24 cellular contexts compared by ENCODE assay signal in the genomic region with DNA sequence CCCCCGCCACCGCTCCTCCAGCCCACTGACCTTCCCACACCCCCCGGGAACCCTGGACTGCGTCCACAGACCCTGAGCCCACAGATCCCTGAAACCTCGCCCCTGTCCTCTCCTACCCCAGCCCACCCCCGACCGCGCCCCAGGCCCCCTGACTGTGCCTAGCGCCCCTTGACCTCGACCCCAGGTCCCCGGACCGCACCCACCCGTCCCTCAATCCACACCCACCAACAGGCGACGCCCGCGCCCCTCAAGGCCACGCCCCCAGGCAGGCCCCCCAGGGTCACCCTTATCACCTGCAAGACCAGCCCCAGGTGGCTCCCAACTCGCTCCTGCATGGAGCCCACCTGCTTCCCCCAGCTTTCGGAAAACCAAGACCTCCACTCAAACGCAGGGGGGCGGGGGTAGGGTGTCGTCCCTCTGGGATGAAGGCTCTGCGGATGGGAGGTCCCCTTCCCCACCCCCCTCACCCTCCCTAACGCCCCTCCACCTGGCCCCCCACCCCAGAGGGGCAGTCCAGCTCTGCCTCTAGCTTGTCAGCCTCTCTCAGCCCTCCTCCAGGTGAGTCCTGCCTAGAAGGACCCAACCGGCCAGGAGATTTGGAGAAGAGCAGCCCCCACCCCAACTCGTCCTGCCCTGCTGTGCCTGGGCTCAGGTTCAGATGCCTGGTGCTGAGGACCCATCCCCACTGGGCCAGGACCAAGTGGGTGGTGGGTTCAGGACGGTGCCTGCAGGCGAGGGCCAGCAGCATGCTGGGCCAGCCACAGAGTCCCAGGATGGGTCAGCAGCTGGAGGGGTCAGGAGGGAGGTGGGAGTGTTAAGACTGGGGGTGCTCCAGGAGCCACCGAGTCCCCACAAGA. TPM values are rescaled to one million over a fixed set of nuclear protein-coding genes. Genes with fewer than 3 reads are reported as not detected.
DNase-seq lines count a peak whose midpoint lies in the region; ATAC-seq and TF ChIP-seq lines count a peak whose summit lies in the region.
"Had no signal": no experiment of that assay in that cellular context is flagged by ENCODE, and none has a peak within 500 bp of the region (broad histone marks: within the 10 kb centered on the region; RNA-seq: fewer than 3 reads in every experiment).

No MANE protein-coding gene starts in this region.

- TF ChIP-seq POLR2A in suprapubic skin (IDR thresholded peaks at IDR 0.05): no peak

- H3K9me3 ChIP-seq in OCI-LY3 (ENCODE audit: insufficient read depth, low read length) (no peaks in the 10 kb centered on the region), lower lobe of right lung (no peaks in the 10 kb centered on the region), suprapubic skin (no peaks in the 10 kb centered on the region)
- H3K9me3 ChIP-seq: left ventricle myocardium inferior, testis had no signal

- no peak overlapping the region; the same call in 1 of the 2 replicates for H3K27ac ChIP-seq in OCI-LY3 (ENCODE audit: low read length)
- no peak overlapping the region for H3K27ac ChIP-seq in lower lobe of right lung
- H3K27ac ChIP-seq in suprapubic skin: no peak overlapping the region
- H3K27ac ChIP-seq: left ventricle myocardium inferior, parathyroid adenoma, testis had no signal

- H3K4me2 ChIP-seq in OCI-LY3 (ENCODE audit: low read length): peak overlapping the region; percentile 91

- H3K27ac Mint-ChIP-seq in activated T-cell treated with anti-CD3 and anti-CD28 coated beads, Interleukin-2, amount 50 U/mL, for 24 hours: peak overlapping the region; percentile 47
- H3K27ac Mint-ChIP-seq: brain had no signal

- peak overlapping the region; percentile 55; the same call in 1 of the 2 replicates for H3K9ac ChIP-seq in OCI-LY3 (ENCODE audit: low read length)
- H3K9ac ChIP-seq: parathyroid adenoma had no signal

- intact Hi-C loops in lower lobe of right lung (cut with DNase I): no loop called here

- peaks cover 19% of the 10 kb centered on the region for H3K4me1 Mint-ChIP-seq in activated T-cell treated with anti-CD3 and anti-CD28 coated beads, Interleukin-2, amount 50 U/mL, for 24 hours (ENCODE audit: low read depth)
- H3K4me1 Mint-ChIP-seq: brain had no signal

- H3K4me3 ChIP-seq in OCI-LY3 (ENCODE audit: low read length) (no peak overlapping the region; the same call in 1 of the 2 replicates), lower lobe of right lung (no peak overlapping the region), suprapubic skin (peak overlapping the region; percentile 25)
- H3K4me3 ChIP-seq: left ventricle myocardium inferior, testis had no signal

- H3K4me1 ChIP-seq in OCI-LY3 (ENCODE audit: low read length): peaks cover 51% of the 10 kb centered on the region
- peaks cover 7% of the 10 kb centered on the region for H3K4me1 ChIP-seq in lower lobe of right lung
- H3K4me1 ChIP-seq in suprapubic skin: peaks cover 32% of the 10 kb centered on the region
- H3K4me1 ChIP-seq: parathyroid adenoma had no signal

- 33% methylated on average over 17 of the region's 30 CpGs for WGBS in suprapubic skin

- H3K4me3 Mint-ChIP-seq in activated T-cell treated with anti-CD3 and anti-CD28 coated beads, Interleukin-2, amount 50 U/mL, for 24 hours: peak overlapping the region; percentile 6
- H3K4me3 Mint-ChIP-seq: activated naive CD8-positive, alpha-beta T cell treated with anti-CD3 and anti-CD28 coated beads for 36 hours; brain had no signal

- no peaks in the 10 kb centered on the region for H3K36me3 ChIP-seq in OCI-LY3 (replicated peaks; ENCODE audit: low read depth, low read length)
- H3K36me3 ChIP-seq in lower lobe of right lung: no peaks in the 10 kb centered on the region
- no peaks in the 10 kb centered on the region for H3K36me3 ChIP-seq in suprapubic skin
- H3K36me3 ChIP-seq: left ventricle myocardium inferior had no signal

- H3K27me3 Mint-ChIP-seq in activated T-cell treated with anti-CD3 and anti-CD28 coated beads, Interleukin-2, amount 50 U/mL, for 24 hours: peaks cover 14% of the 10 kb centered on the region

- no peak for TF ChIP-seq EP300 in suprapubic skin (IDR thresholded peaks at IDR 0.05)

- no peaks in the 10 kb centered on the region for H4K20me1 ChIP-seq in OCI-LY3 (ENCODE audit: insufficient read depth, low read length)

- ATAC-seq in lower lobe of right lung: no peak

- no peaks in the 10 kb centered on the region for H3K9me3 Mint-ChIP-seq in activated T-cell treated with anti-CD3 and anti-CD28 coated beads, Interleukin-2, amount 50 U/mL, for 24 hours

- H2AFZ ChIP-seq in OCI-LY3 (ENCODE audit: low read depth, low read length): no peak overlapping the region
- H2AFZ ChIP-seq: parathyroid adenoma had no signal

- TF ChIP-seq CTCF in OCI-LY3 (IDR thresholded peaks at IDR 0.05; ENCODE audit: low read depth, low read length): no peak
- no peak for TF ChIP-seq CTCF in lower lobe of right lung (IDR thresholded peaks at IDR 0.05)
- no peak for TF ChIP-seq CTCF in suprapubic skin (IDR thresholded peaks at IDR 0.05)

- no peaks in the 10 kb centered on the region for H3K79me2 ChIP-seq in OCI-LY3 (ENCODE audit: low read length)
- H3K79me2 ChIP-seq: parathyroid adenoma had no signal

- H3K27me3 ChIP-seq in OCI-LY3 (ENCODE audit: low read depth, low read length): no peaks in the 10 kb centered on the region
- peaks cover 73% of the 10 kb centered on the region for H3K27me3 ChIP-seq in lower lobe of right lung (ENCODE audit: low read depth)
- peaks cover 80% of the 10 kb centered on the region for H3K27me3 ChIP-seq in suprapubic skin
- H3K27me3 ChIP-seq: testis had no signal

- DNase-seq in activated T-cell treated with anti-CD3 and anti-CD28 coated beads, Interleukin-2, amount 50 U/mL, for 24 hours: peak; percentile 42
- no peak for DNase-seq in activated T-cell treated with anti-CD3 and anti-CD28 coated beads for 4 hours
- peak; percentile 43 for DNase-seq in lower lobe of right lung
- DNase-seq in suprapubic skin (ENCODE audit: low spot score in 2 of 2): peak; percentile 57 to 70
- DNase-seq in middle frontal gyrus (ENCODE audit: extremely low spot score, low spot score): no peak
- no peak for DNase-seq in HuH-7 (ENCODE audit: low spot score)
- DNase-seq in HPDE6-E6E7 (ENCODE audit: extremely low spot score): no peak
- DNase-seq: activated CD4-positive, alpha-beta T cell treated with anti-CD3 and anti-CD28 coated beads for 4 hours; activated naive CD8-positive, alpha-beta T cell treated with anti-CD3 and anti-CD28 coated beads for 36 hours; DMS53; NCI-H2171; NCI-H774; small intestine; stimulated activated CD4-positive, alpha-beta T cell treated with anti-CD3 and anti-CD28 coated beads, Interleukin-4, amount 100 ng/mL, for 4 hours; T1000; testis had no signal

- peaks cover 1% of the 10 kb centered on the region for H3K36me3 Mint-ChIP-seq in activated T-cell treated with anti-CD3 and anti-CD28 coated beads, Interleukin-2, amount 50 U/mL, for 24 hours (ENCODE audit: low read depth)
- H3K36me3 Mint-ChIP-seq: activated naive CD8-positive, alpha-beta T cell treated with anti-CD3 and anti-CD28 coated beads for 36 hours; brain; CD14-positive monocyte had no signal

RNA-seq across cellular contexts. Expression of a gene that starts 3.1 kb away (rescaled TPM):
- total RNA-seq in lower lobe of right lung (0.09 TPM), suprapubic skin (not detected)
- total RNA-seq: activated naive CD8-positive, alpha-beta T cell treated with anti-CD3 and anti-CD28 coated beads for 36 hours; dermis microvascular lymphatic vessel endothelial cell; epithelial cell of proximal tubule; left ventricle myocardium inferior had no signal

RNA-seq across cellular contexts. Expression of a gene that starts 42.4 kb away (rescaled TPM):
- total RNA-seq in lower lobe of right lung (not detected), suprapubic skin (not detected)
- total RNA-seq: activated naive CD8-positive, alpha-beta T cell treated with anti-CD3 and anti-CD28 coated beads for 36 hours; dermis microvascular lymphatic vessel endothelial cell; epithelial cell of proximal tubule; frontal cortex; left ventricle myocardium inferior had no signal

RNA-seq across cellular contexts. Expression of a gene that starts 55.1 kb away (rescaled TPM):
- total RNA-seq in lower lobe of right lung (94.7 TPM), suprapubic skin (100 to 1,000 TPM; 103 to 202 (median 143) TPM)

Comparison
In these comparisons a context has a peak if more than half of its experiments do, and no peak if none do; other contexts are left out.
1. DNase-seq: peak in activated T-cell treated with anti-CD3 and anti-CD28 coated beads, Interleukin-2, amount 50 U/mL, for 24 hours (single experiment), lower lobe of right lung (single experiment) and suprapubic skin (2 of 2); none in activated T-cell treated with anti-CD3 and anti-CD28 coated beads for 4 hours (single experiment), middle frontal gyrus (single experiment), HuH-7 (single experiment) and HPDE6-E6E7 (single experiment).